In genomic region chr1:61754545-61754944, GRCh38 we compare ENCODE assay signal across 1 cellular context.
TF ChIP-seq lines count a peak whose summit lies in the region.

No MANE protein-coding gene starts in this region.

TF ChIP-seq in HepG2, 621 proteins besides CTCF, POLR2A, EP300 and RAD21:
- no peak for TF ChIP-seq XBP1 (CRISPR knock-in tag; IDR thresholded peaks at IDR 0.05)
- peak; percentile 56 for TF ChIP-seq FOSL2 (CRISPR knock-in tag; IDR thresholded peaks at IDR 0.05)
